ENCODE assay signal across 33 cellular contexts in genomic region chr22:19373450-19373849, GRCh38.
"Had no signal": no experiment of that assay in that cellular context is flagged by ENCODE, and none has a peak within 500 bp of the region (broad histone marks: within the 10 kb centered on the region; RNA-seq: fewer than 3 reads in every experiment).

No MANE protein-coding gene starts in this region.

- DNase-seq: activated B cell treated with CpG ODN at 0.5 μM for 24 hours; activated CD4-positive, alpha-beta memory T cell treated with anti-CD3 and anti-CD28 coated beads for 36 hours; activated CD4-positive, alpha-beta T cell treated with anti-CD3 and anti-CD28 coated beads for 48 hours; activated CD4-positive, alpha-beta T cell treated with anti-CD3 and anti-CD28 coated beads, Interleukin-2, amount 50 U/mL, for 1 hour; activated CD8-positive, alpha-beta memory T cell treated with anti-CD3 and anti-CD28 coated beads, Interleukin-2, amount 10 ng/mL, durations not matched to agents 7 days and 5 days; activated CD8-positive, alpha-beta memory T cell treated with anti-CD3 and anti-CD28 coated beads, Interleukin-2, amount 50 U/mL, for 4 hours; activated CD8-positive, alpha-beta T cell treated with anti-CD3 and anti-CD28 coated beads, Interleukin-2, amount 10 ng/mL, durations not matched to agents 7 days and 5 days; activated gamma-delta T cell; activated naive CD4-positive, alpha-beta T cell; activated naive CD8-positive, alpha-beta T cell treated with anti-CD3 and anti-CD28 coated beads for 36 hours; activated naive CD8-positive, alpha-beta T cell treated with anti-CD3 and anti-CD28 coated beads, Interleukin-2, amount 50 U/mL, for 24 hours; activated T-cell treated with anti-CD3 and anti-CD28 coated beads, Interleukin-2, amount 50 U/mL, for 1 hour; activated T-cell treated with anti-CD3 and anti-CD28 coated beads, Interleukin-2, amount 50 U/mL, for 48 hours; adrenal gland; amygdala; body of pancreas; caudate nucleus; colonic mucosa; dorsolateral prefrontal cortex; effector memory CD4-positive, alpha-beta T cell; endodermal cell; foreskin fibroblast; T-helper 1 cell; T-helper 17 cell; T1000; WERI-Rb-1 had no signal

- H3K27ac ChIP-seq: adrenal gland, body of pancreas, colonic mucosa, dorsolateral prefrontal cortex, WERI-Rb-1 had no signal

- H3K4me1 ChIP-seq: adrenal gland, body of pancreas, colonic mucosa had no signal

- H3K9me3 Mint-ChIP-seq: activated B cell treated with CpG ODN at 0.5 μM for 24 hours; activated CD4-positive, alpha-beta memory T cell treated with anti-CD3 and anti-CD28 coated beads for 36 hours; activated naive CD4-positive, alpha-beta T cell treated with anti-CD3 and anti-CD28 coated beads, Interleukin-2, amount 50 U/mL, for 24 hours; activated naive CD8-positive, alpha-beta T cell treated with anti-CD3 and anti-CD28 coated beads for 36 hours; activated naive CD8-positive, alpha-beta T cell treated with anti-CD3 and anti-CD28 coated beads, Interleukin-2, amount 50 U/mL, for 24 hours; activated T-helper 1 cell treated with anti-CD3 and anti-CD28 coated beads, Interleukin-12 subunit alpha, Interleukin-12 subunit beta, Interleukin-2, Interleukin-4 antibody, amounts not matched to agents 30 ng/mL and 10 ng/mL and 1 ng/mL, durations not matched to agents 14 hours and 24 hours and 36 hours; activated T-helper 2 cell treated with anti-CD3 and anti-CD28 coated beads, Interferon-gamma antibody, Interleukin-2, Interleukin-4, amounts not matched to agents 10 μg/mL and 5 μg/mL and 100 μg/mL, durations not matched to agents 14 hours and 24 hours and 36 hours; dendritic cell treated with granulocyte-macrophage colony-stimulating factor and Interleukin-4, amounts not matched to agents 40 ng/mL and 50 ng/mL, for 4 days; endodermal cell; T-helper 2 cell treated with Interferon-gamma antibody and Interleukin-4, amounts not matched to agents 5 μg/mL and 100 μg/mL, for 36 hours had no signal

- ATAC-seq: activated CD4-positive, CD25-positive, alpha-beta regulatory T cell treated with anti-CD3 and anti-CD28 coated beads, Interleukin-2, amount 50 U/mL, for 24 hours; activated CD8-positive, alpha-beta memory T cell treated with anti-CD3 and anti-CD28 coated beads, Interleukin-2, amount 10 ng/mL, durations not matched to agents 7 days and 5 days; activated CD8-positive, alpha-beta T cell treated with anti-CD3 and anti-CD28 coated beads, Interleukin-2, amount 10 ng/mL, durations not matched to agents 7 days and 5 days; activated naive CD8-positive, alpha-beta T cell treated with anti-CD3 and anti-CD28 coated beads, Interleukin-2, amount 50 U/mL, for 24 hours; body of pancreas; esophagus mucosa; T-helper 17 cell had no signal

- H3K9me3 ChIP-seq: adrenal gland, body of pancreas, colonic mucosa had no signal

- H3K27ac Mint-ChIP-seq: activated B cell treated with CpG ODN at 0.5 μM for 24 hours; activated CD4-positive, alpha-beta memory T cell treated with anti-CD3 and anti-CD28 coated beads for 36 hours; activated CD8-positive, alpha-beta memory T cell treated with anti-CD3 and anti-CD28 coated beads, Interleukin-2, amount 10 ng/mL, durations not matched to agents 7 days and 5 days; activated CD8-positive, alpha-beta T cell treated with anti-CD3 and anti-CD28 coated beads, Interleukin-2, amount 10 ng/mL, durations not matched to agents 7 days and 5 days; activated naive CD4-positive, alpha-beta T cell treated with anti-CD3 and anti-CD28 coated beads, Interleukin-2, amount 50 U/mL, for 24 hours; activated naive CD8-positive, alpha-beta T cell treated with anti-CD3 and anti-CD28 coated beads for 36 hours; activated naive CD8-positive, alpha-beta T cell treated with anti-CD3 and anti-CD28 coated beads, Interleukin-2, amount 50 U/mL, for 24 hours; activated T-helper 1 cell treated with anti-CD3 and anti-CD28 coated beads, Interleukin-12 subunit alpha, Interleukin-12 subunit beta, Interleukin-2, Interleukin-4 antibody, amounts not matched to agents 30 ng/mL and 10 ng/mL and 1 ng/mL, durations not matched to agents 14 hours and 24 hours and 36 hours; activated T-helper 2 cell treated with anti-CD3 and anti-CD28 coated beads, Interferon-gamma antibody, Interleukin-2, Interleukin-4, amounts not matched to agents 10 μg/mL and 5 μg/mL and 100 μg/mL, durations not matched to agents 14 hours and 24 hours and 36 hours; dendritic cell treated with granulocyte-macrophage colony-stimulating factor and Interleukin-4, amounts not matched to agents 40 ng/mL and 50 ng/mL, for 4 days; endodermal cell; T-helper 17 cell; T-helper 2 cell treated with Interferon-gamma antibody and Interleukin-4, amounts not matched to agents 5 μg/mL and 100 μg/mL, for 36 hours had no signal

- H3K27me3 Mint-ChIP-seq: activated B cell treated with CpG ODN at 0.5 μM for 24 hours; activated CD4-positive, alpha-beta memory T cell treated with anti-CD3 and anti-CD28 coated beads for 36 hours; activated CD8-positive, alpha-beta memory T cell treated with anti-CD3 and anti-CD28 coated beads, Interleukin-2, amount 10 ng/mL, durations not matched to agents 7 days and 5 days; activated naive CD4-positive, alpha-beta T cell treated with anti-CD3 and anti-CD28 coated beads, Interleukin-2, amount 50 U/mL, for 24 hours; activated naive CD8-positive, alpha-beta T cell treated with anti-CD3 and anti-CD28 coated beads for 36 hours; activated naive CD8-positive, alpha-beta T cell treated with anti-CD3 and anti-CD28 coated beads, Interleukin-2, amount 50 U/mL, for 24 hours; dendritic cell treated with granulocyte-macrophage colony-stimulating factor and Interleukin-4, amounts not matched to agents 40 ng/mL and 50 ng/mL, for 4 days; T-helper 17 cell had no signal

- H3K27me3 ChIP-seq: adrenal gland, body of pancreas, colonic mucosa, dorsolateral prefrontal cortex had no signal

- H3K4me3 Mint-ChIP-seq: activated B cell treated with CpG ODN at 0.5 μM for 24 hours; activated CD4-positive, alpha-beta memory T cell treated with anti-CD3 and anti-CD28 coated beads for 36 hours; activated CD8-positive, alpha-beta memory T cell treated with anti-CD3 and anti-CD28 coated beads, Interleukin-2, amount 10 ng/mL, durations not matched to agents 7 days and 5 days; activated CD8-positive, alpha-beta T cell treated with anti-CD3 and anti-CD28 coated beads, Interleukin-2, amount 10 ng/mL, durations not matched to agents 7 days and 5 days; activated naive CD4-positive, alpha-beta T cell treated with anti-CD3 and anti-CD28 coated beads, Interleukin-2, amount 50 U/mL, for 24 hours; activated naive CD8-positive, alpha-beta T cell treated with anti-CD3 and anti-CD28 coated beads for 36 hours; activated naive CD8-positive, alpha-beta T cell treated with anti-CD3 and anti-CD28 coated beads, Interleukin-2, amount 50 U/mL, for 24 hours; activated T-helper 1 cell treated with anti-CD3 and anti-CD28 coated beads, Interleukin-12 subunit alpha, Interleukin-12 subunit beta, Interleukin-2, Interleukin-4 antibody, amounts not matched to agents 30 ng/mL and 10 ng/mL and 1 ng/mL, durations not matched to agents 14 hours and 24 hours and 36 hours; dendritic cell treated with granulocyte-macrophage colony-stimulating factor and Interleukin-4, amounts not matched to agents 40 ng/mL and 50 ng/mL, for 4 days; endodermal cell; T-helper 17 cell; T-helper 2 cell treated with Interferon-gamma antibody and Interleukin-4, amounts not matched to agents 5 μg/mL and 100 μg/mL, for 36 hours had no signal

- H3K4me1 Mint-ChIP-seq: activated CD8-positive, alpha-beta memory T cell treated with anti-CD3 and anti-CD28 coated beads, Interleukin-2, amount 10 ng/mL, durations not matched to agents 7 days and 5 days; activated naive CD4-positive, alpha-beta T cell treated with anti-CD3 and anti-CD28 coated beads, Interleukin-2, amount 50 U/mL, for 24 hours; activated naive CD8-positive, alpha-beta T cell treated with anti-CD3 and anti-CD28 coated beads for 36 hours; activated naive CD8-positive, alpha-beta T cell treated with anti-CD3 and anti-CD28 coated beads, Interleukin-2, amount 50 U/mL, for 24 hours; endodermal cell had no signal

- H3K4me3 ChIP-seq: adrenal gland, body of pancreas, colonic mucosa, dorsolateral prefrontal cortex had no signal
